In genomic region chr6:137625100-137625661, GRCh38 we compare ENCODE assay signal across 1 cellular context.
TF ChIP-seq lines count a peak whose summit lies in the region.

No MANE protein-coding gene starts in this region.

TF ChIP-seq in HepG2, 621 proteins besides CTCF, POLR2A, EP300 and RAD21 (continued from another document):
- TF ChIP-seq KIAA2018 (CRISPR knock-in tag; IDR thresholded peaks at IDR 0.05; ENCODE audit: borderline replicate concordance) = no peak
- no peak for TF ChIP-seq E2F2 (CRISPR knock-in tag; IDR thresholded peaks at IDR 0.05; ENCODE audit: borderline replicate concordance)
- no peak for TF ChIP-seq ZNF577 (CRISPR knock-in tag; IDR thresholded peaks at IDR 0.05; ENCODE audit: borderline replicate concordance, low read depth)
- no peak for TF ChIP-seq XBP1 (CRISPR knock-in tag; IDR thresholded peaks at IDR 0.05)
